In genomic region chr4:42442601-42443000, GRCh38 we compare ENCODE assay signal across 8 cellular contexts. TPM values are rescaled to one million over a fixed set of nuclear protein-coding genes. Genes with fewer than 3 reads are reported as not detected.
"Had no signal": no experiment of that assay in that cellular context is flagged by ENCODE, and none has a peak within 500 bp of the region (broad histone marks: within the 10 kb centered on the region; RNA-seq: fewer than 3 reads in every experiment).

No MANE protein-coding gene starts in this region.

- H3K4me3 Mint-ChIP-seq: GM23338, H9 had no signal

- H3K27ac Mint-ChIP-seq: GM23338, H9 had no signal

- H3K9me3 Mint-ChIP-seq: GM23338, H9 had no signal

- DNase-seq: H9, HCEC 1CT, IMR-90 had no signal

- ATAC-seq: GM23338 had no signal

- FAIRE-seq: H1, H54, HTR-8/SVneo had no signal

RNA-seq across cellular contexts. Expression of gene SHISA3, which starts 45.3 kb away (rescaled TPM):
- total RNA-seq: HT-29 had no signal
